In the genomic region with DNA sequence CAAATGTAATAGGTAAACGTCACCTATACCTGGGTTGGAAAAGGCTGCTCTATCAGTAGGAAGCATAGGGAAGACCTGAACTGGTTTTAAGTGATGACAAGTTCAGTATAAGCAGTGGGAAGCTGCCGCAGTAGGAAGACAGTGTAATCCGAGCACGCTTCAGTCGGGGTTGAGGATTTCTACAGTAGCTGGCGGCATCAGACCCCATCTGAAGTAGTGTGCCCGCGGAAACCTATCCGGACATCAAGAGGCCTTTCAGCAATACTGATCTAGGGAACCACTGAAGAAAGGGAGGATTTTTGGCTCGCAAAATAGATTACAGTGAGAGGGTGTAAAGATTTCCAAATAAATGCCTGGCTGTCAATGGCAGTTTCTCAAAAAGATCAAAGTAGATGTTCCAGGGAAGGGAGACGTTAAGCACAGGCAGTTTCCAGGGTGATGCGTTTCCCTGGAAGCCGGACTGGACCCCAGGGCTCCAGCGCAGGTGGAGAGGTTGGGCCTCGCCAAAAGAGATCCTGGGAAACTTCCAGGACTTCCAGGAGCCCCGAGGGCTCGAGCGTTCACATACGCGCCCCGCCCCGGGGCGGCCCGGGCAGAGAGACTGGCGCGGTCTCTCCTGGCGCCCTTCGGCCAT, we compare ENCODE assay signal across 6 cellular contexts. TPM values are rescaled to one million over a fixed set of nuclear protein-coding genes. Genes with fewer than 3 reads are reported as not detected.
DNase-seq lines count a peak whose midpoint lies in the region; ATAC-seq and TF ChIP-seq lines count a peak whose summit lies in the region.

No MANE protein-coding gene starts in this region.

- no peak for ATAC-seq in activated naive CD8-positive, alpha-beta T cell treated with anti-CD3 and anti-CD28 coated beads, Interleukin-2, amount 10 ng/mL, durations not matched to agents 7 days and 5 days (ENCODE audit: low read depth)

- H3K27me3 Mint-ChIP-seq in activated naive CD8-positive, alpha-beta T cell treated with anti-CD3 and anti-CD28 coated beads, Interleukin-2, amount 10 ng/mL, durations not matched to agents 7 days and 5 days = peaks cover 56% of the 10 kb centered on the region

- POLR2A ChIA-PET in HEK293T (lab: Yijun Ruan, JAX) = interaction anchor here (1.0 to 1.8 kb wide), 4 partner anchors 14 to 76 kb away, joined by 3 to 7 read pairs (median 6); partner anchors contain the start of gene MRPL53
- POLR2A ChIA-PET in activated naive CD8-positive, alpha-beta T cell treated with anti-CD3 and anti-CD28 coated beads, Interleukin-2, amount 10 ng/mL, durations not matched to agents 7 days and 5 days (lab: Charles Lee) = no interaction called here

- peak overlapping the region; percentile 43 to 70 for H3K4me3 ChIP-seq in muscle layer of duodenum (ENCODE audit: low read depth in 1 of 2, low read length in 2 of 2)

- no peaks in the 10 kb centered on the region for H3K27me3 ChIP-seq in muscle layer of duodenum (ENCODE audit: low read depth, low read length)

- H3K4me1 ChIP-seq in muscle layer of duodenum (ENCODE audit: control insufficient read depth in 1 of 2, insufficient read depth in 2 of 2, low read length in 2 of 2) = peaks cover 0 to 12% of the 10 kb centered on the region in 2 donors

- H3K36me3 ChIP-seq in muscle layer of duodenum (ENCODE audit: control insufficient read depth in 1 of 2, insufficient read depth in 2 of 2, low read length in 2 of 2) = no peaks in the 10 kb centered on the region

- no peaks in the 10 kb centered on the region for H3K36me3 Mint-ChIP-seq in activated naive CD8-positive, alpha-beta T cell treated with anti-CD3 and anti-CD28 coated beads, Interleukin-2, amount 10 ng/mL, durations not matched to agents 7 days and 5 days

- no peaks in the 10 kb centered on the region for H3K9me3 ChIP-seq in muscle layer of duodenum (ENCODE audit: control insufficient read depth in 1 of 2, low read length in 2 of 2)

- DNase-seq in HEK293T (ENCODE audit: extremely low spot score) (peak; percentile 44), NCI-H226 (no peak), AG08395 (ENCODE audit: low spot score) (no peak)
- DNase-seq in activated naive CD8-positive, alpha-beta T cell treated with anti-CD3 and anti-CD28 coated beads, Interleukin-2, amount 10 ng/mL, durations not matched to agents 7 days and 5 days = no peak
- no peak for DNase-seq in stimulated activated CD4-positive, alpha-beta T cell treated with anti-CD3 and anti-CD28 coated beads, Interleukin-12 subunit alpha, Interleukin-12 subunit beta, amount 100 ng/mL, for 4 hours

- no peaks in the 10 kb centered on the region for H3K9me3 Mint-ChIP-seq in activated naive CD8-positive, alpha-beta T cell treated with anti-CD3 and anti-CD28 coated beads, Interleukin-2, amount 10 ng/mL, durations not matched to agents 7 days and 5 days

- no peak overlapping the region for H3K27ac ChIP-seq in muscle layer of duodenum (ENCODE audit: low read length)

- CTCF ChIA-PET in HEK293T (lab: Yijun Ruan, JAX) = no interaction called here

- peaks cover 20% of the 10 kb centered on the region for H3K4me1 Mint-ChIP-seq in activated naive CD8-positive, alpha-beta T cell treated with anti-CD3 and anti-CD28 coated beads, Interleukin-2, amount 10 ng/mL, durations not matched to agents 7 days and 5 days

- H3K4me3 Mint-ChIP-seq in activated naive CD8-positive, alpha-beta T cell treated with anti-CD3 and anti-CD28 coated beads, Interleukin-2, amount 10 ng/mL, durations not matched to agents 7 days and 5 days = peak overlapping the region; percentile 69

- H3K27ac Mint-ChIP-seq in activated naive CD8-positive, alpha-beta T cell treated with anti-CD3 and anti-CD28 coated beads, Interleukin-2, amount 10 ng/mL, durations not matched to agents 7 days and 5 days = no peak overlapping the region

TF ChIP-seq in HEK293T, 16 proteins besides CTCF, POLR2A, EP300 and RAD21:
- TF ChIP-seq FOXK2 (IDR thresholded peaks at IDR 0.05) (no peak), LEF1 (IDR thresholded peaks at IDR 0.05; ENCODE audit: borderline replicate concordance) (0 out of 2 replicates have a peak, but pooled peaks have one; percentile 26), SUZ12 (IDR thresholded peaks at IDR 0.05) (no peak), CTBP1 (IDR thresholded peaks at IDR 0.05; ENCODE audit: borderline replicate concordance) (no peak), ZNF384 (IDR thresholded peaks at IDR 0.05) (no peak), ELF4 (IDR thresholded peaks at IDR 0.05) (no peak), L3MBTL2 (conservative IDR thresholded peaks at IDR 0.05) (peak; percentile 35; the same call in 1 of the 2 replicates), HDGF (IDR thresholded peaks at IDR 0.05; ENCODE audit: borderline replicate concordance) (no peak), FOXM1 (IDR thresholded peaks at IDR 0.05; ENCODE audit: borderline replicate concordance) (no peak)
TF ChIP-seq in HEK293T: peak in this region for 2.

RNA-seq across cellular contexts. Expression of gene LOXL3, which starts 5.3 kb away (rescaled TPM):
- under 1 TPM; 0.42 to 0.62 TPM for total RNA-seq in activated naive CD8-positive, alpha-beta T cell treated with anti-CD3 and anti-CD28 coated beads, Interleukin-2, amount 10 ng/mL, durations not matched to agents 7 days and 5 days

RNA-seq across cellular contexts. Expression of gene DOK1, which starts 6.1 kb away (rescaled TPM):
- total RNA-seq in activated naive CD8-positive, alpha-beta T cell treated with anti-CD3 and anti-CD28 coated beads, Interleukin-2, amount 10 ng/mL, durations not matched to agents 7 days and 5 days = 10 to 100 TPM; 37.7 to 38.3 TPM

RNA-seq across cellular contexts. Expression of gene HTRA2, which starts 18.7 kb away (rescaled TPM):
- total RNA-seq in activated naive CD8-positive, alpha-beta T cell treated with anti-CD3 and anti-CD28 coated beads, Interleukin-2, amount 10 ng/mL, durations not matched to agents 7 days and 5 days = 10 to 100 TPM; 46.6 to 47.4 TPM

RNA-seq across cellular contexts. Expression of gene AUP1, which starts 18.9 kb away (rescaled TPM):
- total RNA-seq in activated naive CD8-positive, alpha-beta T cell treated with anti-CD3 and anti-CD28 coated beads, Interleukin-2, amount 10 ng/mL, durations not matched to agents 7 days and 5 days = 100 to 1,000 TPM; 126 to 127 TPM

RNA-seq across cellular contexts. Expression of gene DQX1, which starts 22.4 kb away (rescaled TPM):
- total RNA-seq in activated naive CD8-positive, alpha-beta T cell treated with anti-CD3 and anti-CD28 coated beads, Interleukin-2, amount 10 ng/mL, durations not matched to agents 7 days and 5 days = under 1 TPM; 0.20 to 0.39 TPM
